ENCODE assay signal across 18 cellular contexts in the genomic region with DNA sequence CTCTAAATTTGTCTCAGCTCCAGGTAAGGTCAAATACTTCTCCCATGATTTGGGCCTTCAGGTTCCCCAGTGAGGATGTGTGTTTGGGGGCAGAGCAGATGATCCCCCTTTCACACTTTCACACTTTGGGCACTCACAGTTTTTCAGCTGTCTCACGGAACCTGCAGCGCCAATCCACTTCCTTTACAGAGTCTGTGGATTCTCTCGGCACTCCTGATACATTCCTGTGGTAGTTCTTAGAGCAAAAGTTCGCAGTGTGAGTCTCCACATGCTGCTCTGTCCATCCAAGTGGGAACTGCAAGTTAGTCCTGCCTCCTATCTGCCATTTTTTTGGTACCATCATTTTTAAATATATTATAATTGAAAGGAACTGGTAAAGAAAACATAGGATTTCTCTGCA. TPM values are rescaled to one million over a fixed set of nuclear protein-coding genes. Genes with fewer than 3 reads are reported as not detected.
DNase-seq lines count a peak whose midpoint lies in the region; ATAC-seq, FAIRE-seq and TF ChIP-seq lines count a peak whose summit lies in the region.
"Had no signal": no experiment of that assay in that cellular context is flagged by ENCODE, and none has a peak within 500 bp of the region (broad histone marks: within the 10 kb centered on the region; RNA-seq: fewer than 3 reads in every experiment).

No MANE protein-coding gene starts in this region.

- H3K36me3 ChIP-seq in HCT116 (ENCODE audit: control insufficient read depth in 1 of 2, insufficient read depth in 2 of 2, low read length in 2 of 2) (no peaks in the 10 kb centered on the region), thoracic aorta (no peaks in the 10 kb centered on the region)
- H3K36me3 ChIP-seq: colonic mucosa, heart left ventricle, upper lobe of right lung had no signal

- CTCF ChIA-PET in HCT116 (lab: Charles Lee): interaction anchor here (1.6 to 4.0 kb wide), 2 partner anchors 11 to 200 kb away, joined by 4 to 24 read pairs; no protein-coding TSS in a partner anchor

- POLR2A ChIA-PET in HCT116 (lab: Charles Lee): no interaction called here

- intact Hi-C loops in HCT116 (cut with micrococcal nuclease): no loop called here

- TF ChIP-seq RAD21 in HCT116 (IDR thresholded peaks at IDR 0.05; ENCODE audit: low read depth): no peak

- RAD21 ChIA-PET in HCT116 (lab: Charles Lee; ENCODE audit: low non-redundant PET in 1 of 2, low total read pairs in 2 of 2, uncharacterized antibody in 2 of 2, unreplicated experiment in 2 of 2): no interaction called here

- no peaks in the 10 kb centered on the region for H4K20me1 ChIP-seq in HCT116 (ENCODE audit: insufficient read depth)

- peak overlapping the region; percentile 11 for H2AFZ ChIP-seq in HCT116 (ENCODE audit: low read depth, low read length, poor library complexity, severe bottlenecking)

- TF ChIP-seq POLR2A in HCT116 (IDR thresholded peaks at IDR 0.05; ENCODE audit: borderline replicate concordance, extremely low read depth, insufficient read depth, insufficient read length) (no peak), erythroblast (IDR thresholded peaks at IDR 0.05; ENCODE audit: low read length) (no peak)

- ATAC-seq in HCT116 (no peak), thoracic aorta (ENCODE audit: insufficient number of reproducible peaks, low FRiP score, low read depth) (no peak)
- ATAC-seq: activated T-cell treated with anti-CD3 and anti-CD28 coated beads, Interleukin-2, amount 50 U/mL, for 72 hours; body of pancreas had no signal

- no peak for DNase-seq in HCT116 (ENCODE audit: low read depth, low spot score)
- peak; percentile 51 for DNase-seq in RPMI8226
- DNase-seq in fibroblast of pulmonary artery (ENCODE audit: low read depth): peak; percentile 29
- no peak for DNase-seq in thoracic aorta (ENCODE audit: low spot score)
- no peak for DNase-seq in urothelium cell line (ENCODE audit: low spot score)
- DNase-seq in erythroblast (lab: John Stamatoyannopoulos, UW): no peak
- DNase-seq in anterior cingulate cortex (lab: John Stamatoyannopoulos, UW): no peak
- DNase-seq: activated CD4-positive, CD25-positive, alpha-beta regulatory T cell treated with anti-CD3 and anti-CD28 coated beads, Interleukin-2, amount 50 U/mL, for 72 hours; activated CD8-positive, alpha-beta memory T cell treated with anti-CD3 and anti-CD28 coated beads for 24 hours; activated T-cell treated with anti-CD3 and anti-CD28 coated beads, Interleukin-2, amount 50 U/mL, for 72 hours; colonic mucosa; NCI-H1048; NCI-H2081 treated with DMSO at 0.1 percent for 48 hours; NCI-H524 treated with DMSO at 0.1 percent for 48 hours; stimulated activated CD8-positive, alpha-beta memory T cell treated with anti-CD3 and anti-CD28 coated beads, Interleukin-4, amount 100 ng/mL, for 48 hours had no signal

- no peaks in the 10 kb centered on the region for H3K9me2 ChIP-seq in HCT116 (ENCODE audit: insufficient read depth)

- TF ChIP-seq CTCF in HCT116 (IDR thresholded peaks at IDR 0.05 in 2 of 3, conservative IDR thresholded peaks at IDR 0.05 in 1 of 3; ENCODE audit: borderline replicate concordance in 1 of 3, insufficient read depth in 1 of 3, low read depth in 2 of 3, low read length in 2 of 3) (no peak), fibroblast of pulmonary artery (IDR thresholded peaks at IDR 0.05; ENCODE audit: low read length, missing control alignments) (no peak), thoracic aorta (IDR thresholded peaks at IDR 0.05) (no peak)

- no peaks in the 10 kb centered on the region for H3K79me2 ChIP-seq in HCT116 (ENCODE audit: insufficient read depth, low read length)

- no peak for FAIRE-seq in urothelium cell line (lab: Jason Lieb, UNC)

- no peak overlapping the region for H3K27ac ChIP-seq in HCT116 (ENCODE audit: low read depth, low read length)
- no peak overlapping the region for H3K27ac ChIP-seq in thoracic aorta
- H3K27ac ChIP-seq: body of pancreas, colonic mucosa, upper lobe of right lung had no signal

- H3K9me3 ChIP-seq in HCT116 (ENCODE audit: control insufficient read depth in 1 of 2, insufficient read depth in 1 of 2, low read depth in 1 of 2, low read length in 2 of 2): no peaks in the 10 kb centered on the region
- peaks cover 4% of the 10 kb centered on the region for H3K9me3 ChIP-seq in thoracic aorta
- H3K9me3 ChIP-seq: body of pancreas, colonic mucosa, upper lobe of right lung had no signal

- H3K4me3 ChIP-seq in HCT116 (replicated peaks in 1 of 2; ENCODE audit: low read depth in 1 of 2, low read length in 2 of 2) (no peak overlapping the region), fibroblast of pulmonary artery (replicated peaks; ENCODE audit: low read depth, low read length) (no peak overlapping the region), thoracic aorta (peak overlapping the region; percentile 31)
- H3K4me3 ChIP-seq: body of pancreas, colonic mucosa, heart left ventricle, upper lobe of right lung had no signal

- H3K4me1 ChIP-seq in HCT116 (ENCODE audit: control insufficient read depth in 1 of 2, insufficient read depth in 2 of 2, low read length in 2 of 2) (no peaks in the 10 kb centered on the region), thoracic aorta (ENCODE audit: control insufficient read depth in 1 of 2, low read depth in 2 of 2) (no peaks in the 10 kb centered on the region)
- H3K4me1 ChIP-seq: body of pancreas, colonic mucosa, heart left ventricle, upper lobe of right lung had no signal

- H3K27me3 ChIP-seq in HCT116 (ENCODE audit: insufficient read depth, low read length) (no peaks in the 10 kb centered on the region), thoracic aorta (replicated peaks; ENCODE audit: insufficient read depth) (no peaks in the 10 kb centered on the region)
- H3K27me3 ChIP-seq: body of pancreas, colonic mucosa, heart left ventricle, upper lobe of right lung had no signal

- no TSS peak for BruUV-seq in HCT116 (replicated peaks; lab: Mats Ljungman, UMichigan)

- H3K9ac ChIP-seq in HCT116 (ENCODE audit: low read length): no peak overlapping the region

- H3K4me2 ChIP-seq in HCT116 (ENCODE audit: low read length): no peak overlapping the region

TF ChIP-seq in HCT116, 20 proteins besides CTCF, POLR2A, EP300 and RAD21:
- TF ChIP-seq EZH2 (IDR thresholded peaks at IDR 0.05): no peak

RNA-seq across cellular contexts. Expression of a gene that starts 20.2 kb away (rescaled TPM):
- total RNA-seq in HCT116 (2021; ENCODE audit: unreplicated experiment) (353 TPM), thoracic aorta (10 to 100 TPM; 14.0 to 40.8 TPM)
- polyA plus RNA-seq in HCT116 (2012): 117 and 129 TPM in 2 replicates

Comparison
In these comparisons a context has a peak if more than half of its experiments do, and no peak if none do; other contexts are left out.
1. DNase-seq: peak in RPMI8226 (single experiment) and fibroblast of pulmonary artery (single experiment); none in HCT116 (single experiment), thoracic aorta (single experiment), urothelium cell line (single experiment), erythroblast (0 of 2) and anterior cingulate cortex (0 of 58).